8 cellular contexts compared by ENCODE assay signal in genomic region chr11:76236092-76237026, GRCh38. TPM values are rescaled to one million over a fixed set of nuclear protein-coding genes. Genes with fewer than 3 reads are reported as not detected.
DNase-seq lines count a peak whose midpoint lies in the region; ATAC-seq and TF ChIP-seq lines count a peak whose summit lies in the region.

No MANE protein-coding gene starts in this region.

- peaks cover 4% of the 10 kb centered on the region; the same call in 2 of the 3 replicates for H3K36me3 Mint-ChIP-seq in GM23338 (ENCODE audit: low read depth)

- H3K79me2 ChIP-seq in GM23338 (replicated peaks; ENCODE audit: insufficient read depth) = no peaks in the 10 kb centered on the region

- peak overlapping the region; percentile 74 for H3K4me2 ChIP-seq in GM23338

- peak; percentile 47 for ATAC-seq in GM23338
- ATAC-seq in GM21786 (IDR thresholded peaks at IDR 0.05; ENCODE audit: unreplicated experiment) = no peak

- H3K4me3 Mint-ChIP-seq in GM23338 = peak overlapping the region; percentile 100

- intact Hi-C loops in lower leg skin (cut with DNase I; ENCODE audit: low total_unique reads) = no loop called here

- no peak for TF ChIP-seq POLR2A in NB4 (IDR thresholded peaks at IDR 0.05; ENCODE audit: extremely low read depth, insufficient read length)
- TF ChIP-seq POLR2A in lower leg skin (IDR thresholded peaks at IDR 0.05) = no peak

- H3K4me3 ChIP-seq in GM23338 (peak overlapping the region; percentile 100), NB4 (ENCODE audit: low read depth, low read length) (peak overlapping the region; percentile 84), lower leg skin (ENCODE audit: low read depth, poor library complexity, severe bottlenecking) (peak overlapping the region; percentile 93)

- no peaks in the 10 kb centered on the region for H3K27me3 ChIP-seq in GM23338 (ENCODE audit: insufficient read depth)

- H3K4me1 ChIP-seq in GM23338 (ENCODE audit: insufficient read depth) = peaks cover 5% of the 10 kb centered on the region; the same call in 1 of the 2 replicates

- TF ChIP-seq CTCF in GM23338 (conservative IDR thresholded peaks at IDR 0.05; ENCODE audit: low read depth in 2 of 2) (no peak), NB4 (IDR thresholded peaks at IDR 0.05; ENCODE audit: low read depth, low read length) (no peak), lower leg skin (IDR thresholded peaks at IDR 0.05) (no peak)

- H2AFZ ChIP-seq in GM23338 = peak overlapping the region; percentile 99

- peaks cover 31% of the 10 kb centered on the region for H3K27me3 Mint-ChIP-seq in GM23338 (ENCODE audit: insufficient read depth, low read depth, poor library complexity)

- H3K27ac Mint-ChIP-seq in GM23338 = peak overlapping the region; percentile 98

- H3F3A ChIP-seq in GM23338 (replicated peaks; ENCODE audit: low read depth) = peaks cover 7% of the 10 kb centered on the region; the same call in 1 of the 2 replicates

- WGBS in lower leg skin, 2 donors = 4 to 6% methylated on average over 37 to 40 of the region's 44 CpGs

- DNase-seq in D341Med (ENCODE audit: low spot score) (peak; percentile 83), GM23338 (ENCODE audit: low spot score) (peak; percentile 86), NB4 (ENCODE audit: low read depth) (peak; percentile 82), UCSD-AML1 (lab: John Stamatoyannopoulos, UW; ENCODE audit: unreplicated experiment) (peak; percentile 87), dermis blood vessel endothelial cell (peak; percentile 61), lower leg skin (ENCODE audit: low spot score in 2 of 2) (peak in 1 of 2 donors; percentile 93)
- peak; percentile 19 for DNase-seq in stimulated activated CD8-positive, alpha-beta memory T cell treated with anti-CD3 and anti-CD28 coated beads, Interleukin-15, amount 100 ng/mL, for 24 hours (ENCODE audit: low read depth)

- peaks cover 7% of the 10 kb centered on the region; the same call in 1 of the 3 replicates for H3K4me1 Mint-ChIP-seq in GM23338

- H3K9me2 ChIP-seq in GM23338 (ENCODE audit: insufficient read depth) = no peaks in the 10 kb centered on the region

- H4K20me1 ChIP-seq in GM23338 (replicated peaks; ENCODE audit: insufficient read depth) = no peaks in the 10 kb centered on the region

- peak overlapping the region; percentile 55; the same call in 1 of the 2 replicates for H3K27ac ChIP-seq in GM23338 (ENCODE audit: low read depth)

- peaks cover 10% of the 10 kb centered on the region for H3K9me3 Mint-ChIP-seq in GM23338

- H3K36me3 ChIP-seq in GM23338 (ENCODE audit: insufficient read depth) = no peaks in the 10 kb centered on the region

TF ChIP-seq in GM23338, 12 proteins besides CTCF, POLR2A, EP300 and RAD21:
- TF ChIP-seq ZNF114 (CRISPR knock-in tag; IDR thresholded peaks at IDR 0.05) = no peak
- TF ChIP-seq REST (IDR thresholded peaks at IDR 0.05; ENCODE audit: unreplicated experiment) = no peak
- TF ChIP-seq JUNB (IDR thresholded peaks at IDR 0.05; ENCODE audit: unreplicated experiment) = no peak
- peak; percentile 66 for TF ChIP-seq POLR2AphosphoS5 (IDR thresholded peaks at IDR 0.05; ENCODE audit: low read depth)
- no peak for TF ChIP-seq EZH2phosphoT487 (IDR thresholded peaks at IDR 0.05; ENCODE audit: unreplicated experiment)
- no peak for TF ChIP-seq NANOG (IDR thresholded peaks at IDR 0.05; ENCODE audit: borderline replicate concordance)
- no peak for TF ChIP-seq CREB1 (CRISPR knock-in tag; IDR thresholded peaks at IDR 0.05; ENCODE audit: low read depth)

RNA-seq across cellular contexts. Expression of gene WNT11, which starts 30.1 kb away (rescaled TPM):
- 0.56 and 3.0 TPM in 2 replicates for total RNA-seq in GM23338 (2014; rRNA removed; shearing (Covaris generic))
- 0.44 TPM in 1 of 2 replicates, not detected in the other for polyA plus RNA-seq in GM23338 (2016; fragmentation: Nextera tagmentation; extraction: Ambion mirVana)
- total RNA-seq in dermis blood vessel endothelial cell = 0.09 TPM in 1 of 2 replicates, not detected in the other
- total RNA-seq in lower leg skin = 10 to 100 TPM in 1 of 4 donors, 1 to 10 TPM in 3; 4.2 to 11.4 (median 7.4) TPM
